In the genomic region with DNA sequence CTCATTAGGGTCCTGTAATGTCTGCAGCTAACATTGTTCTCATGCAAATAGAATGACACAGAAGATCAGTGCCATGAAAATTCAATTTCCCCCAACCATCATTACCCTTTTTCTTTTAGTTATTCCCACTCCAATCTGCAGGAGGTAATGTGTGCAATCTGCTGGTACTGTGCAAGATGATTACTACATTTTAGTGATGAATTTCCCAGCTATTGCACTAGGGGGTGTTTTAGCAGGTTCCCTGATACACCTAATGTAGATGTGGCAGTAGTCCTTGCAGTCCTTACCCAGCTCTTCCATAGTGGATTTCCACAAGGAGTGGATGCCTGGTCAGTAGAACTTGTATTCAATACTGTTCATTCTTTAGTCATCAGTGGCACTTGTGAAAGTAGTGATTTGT, we compare ENCODE assay signal across 21 cellular contexts.
DNase-seq lines count a peak whose midpoint lies in the region; ATAC-seq, FAIRE-seq and TF ChIP-seq lines count a peak whose summit lies in the region.
"Had no signal": no experiment of that assay in that cellular context is flagged by ENCODE, and none has a peak within 500 bp of the region (broad histone marks: within the 10 kb centered on the region; RNA-seq: fewer than 3 reads in every experiment).

No MANE protein-coding gene starts in this region.

- H2AFZ ChIP-seq in HepG2 (ENCODE audit: low read length) = no peak overlapping the region

- no peak for TF ChIP-seq EP300 in HepG2 (IDR thresholded peaks at IDR 0.05; ENCODE audit: low read depth in 2 of 2, low read length in 2 of 2)
- no peak for TF ChIP-seq EP300 in HepG2 (CRISPR knock-in tag; IDR thresholded peaks at IDR 0.05; ENCODE audit: borderline replicate concordance)

- H3K27me3 ChIP-seq in WERI-Rb-1 (ENCODE audit: insufficient read depth, low read depth, severe bottlenecking) (no peaks in the 10 kb centered on the region), HepG2 (ENCODE audit: control insufficient read depth in 1 of 2, insufficient read depth in 2 of 2, low read length in 2 of 2) (no peaks in the 10 kb centered on the region)
- H3K27me3 ChIP-seq: gastroesophageal sphincter, tibial artery had no signal

- no peaks in the 10 kb centered on the region for H3K79me2 ChIP-seq in HepG2 (ENCODE audit: insufficient read depth, low read length)

- peak; percentile 30 for DNase-seq in D341Med (ENCODE audit: low spot score)
- DNase-seq in HuH-7 (ENCODE audit: low spot score) = peak; percentile 4
- DNase-seq in WERI-Rb-1 = no peak
- peak; percentile 1 for DNase-seq in HepG2 (ENCODE audit: low spot score)
- no peak for DNase-seq in GM13976 (ENCODE audit: low spot score)
- DNase-seq: activated CD8-positive, alpha-beta memory T cell treated with anti-CD3 and anti-CD28 coated beads, Interleukin-2, amount 10 ng/mL, durations not matched to agents 7 days and 5 days; activated effector memory CD4-positive, alpha-beta T cell treated with anti-CD3 and anti-CD28 coated beads, Interleukin-2, amount 50 U/mL, for 16 hours; amniotic stem cell; lower lobe of right lung; naive B cell; NCI-H146; T-cell; tibial artery had no signal

- TF ChIP-seq POLR2A in HepG2 (IDR thresholded peaks at IDR 0.05; ENCODE audit: insufficient read depth in 1 of 2, low read depth in 2 of 2, low read length in 2 of 2) = no peak

- no peaks in the 10 kb centered on the region for H3K4me1 ChIP-seq in HepG2 (ENCODE audit: insufficient read depth, low read length)
- H3K4me1 ChIP-seq: gastroesophageal sphincter, lower lobe of right lung, prostate gland, tibial artery had no signal

- no peaks in the 10 kb centered on the region for H3K9me3 ChIP-seq in WERI-Rb-1 (ENCODE audit: severe bottlenecking)
- no peaks in the 10 kb centered on the region for H3K9me3 ChIP-seq in HepG2 (ENCODE audit: low read length)
- H3K9me3 ChIP-seq: gastroesophageal sphincter, lower lobe of right lung, prostate gland, tibial artery had no signal

- in situ Hi-C loops in HepG2 (cut with HindIII; ENCODE audit: extremely low pct_ligation_motif_present, low pct_unique_long_range_greater_than_20kb) = no loop called here
- in situ Hi-C loops in GM13976 (cut with MboI; ENCODE audit: low sequenced_read_pairs, unreplicated experiment) = no loop called here

- POLR2A ChIA-PET in HepG2 (lab: Yijun Ruan, JAX) = no interaction called here

- intact Hi-C loops in HepG2 (cut with micrococcal nuclease; ENCODE audit: unreplicated experiment) = no loop called here

- H3K36me3 ChIP-seq in WERI-Rb-1 = peaks cover 10% of the 10 kb centered on the region; the same call in 1 of the 2 replicates
- no peaks in the 10 kb centered on the region for H3K36me3 ChIP-seq in HepG2 (replicated peaks in 1 of 2; ENCODE audit: control insufficient read depth in 1 of 2, insufficient read depth in 2 of 2, low read length in 2 of 2)
- H3K36me3 ChIP-seq: gastroesophageal sphincter, lower lobe of right lung, prostate gland, tibial artery had no signal

- H4K20me1 ChIP-seq in HepG2 (ENCODE audit: insufficient read depth, low read length) = no peaks in the 10 kb centered on the region

- no peak overlapping the region for H3K4me3 ChIP-seq in WERI-Rb-1 (ENCODE audit: low read depth, low read length)
- no peak overlapping the region for H3K4me3 ChIP-seq in HepG2 (replicated peaks in 1 of 3; ENCODE audit: insufficient read depth in 1 of 3, low read depth in 2 of 3, low read length in 3 of 3)
- H3K4me3 ChIP-seq: gastroesophageal sphincter, lower lobe of right lung, prostate gland, tibial artery had no signal

- peak; percentile 86 for ATAC-seq in HepG2
- no peak for ATAC-seq in HG03342 (IDR thresholded peaks at IDR 0.05; ENCODE audit: unreplicated experiment)
- no peak for ATAC-seq in GM19463 (IDR thresholded peaks at IDR 0.05; ENCODE audit: unreplicated experiment)
- ATAC-seq in GM19397 (IDR thresholded peaks at IDR 0.05; ENCODE audit: unreplicated experiment) = no peak
- ATAC-seq: activated CD4-positive, CD25-positive, alpha-beta regulatory T cell treated with anti-CD3 and anti-CD28 coated beads, Interleukin-2, amount 50 U/mL, for 24 hours; activated CD8-positive, alpha-beta memory T cell treated with anti-CD3 and anti-CD28 coated beads, Interleukin-2, amount 10 ng/mL, durations not matched to agents 7 days and 5 days; gastroesophageal sphincter; lower lobe of right lung; stimulated activated effector memory CD8-positive, alpha-beta T cell treated with anti-CD3 and anti-CD28 coated beads, Interleukin-12 subunit alpha, Interleukin-12 subunit beta, amount 100 ng/mL, for 72 hours; T-cell had no signal

- TF ChIP-seq RAD21 in HepG2 (CRISPR knock-in tag; IDR thresholded peaks at IDR 0.05) = no peak

- CTCF ChIA-PET in HepG2 (lab: Yijun Ruan, JAX; ENCODE audit: low intra/inter-chr PET ratio, low total read pairs) = no interaction called here

- H3K9ac ChIP-seq in HepG2 (ENCODE audit: insufficient read depth, low read depth, low read length) = no peak overlapping the region

- H3K27ac ChIP-seq in WERI-Rb-1 (no peak overlapping the region), HepG2 (ENCODE audit: extremely low read length, insufficient read depth, low read length) (no peak overlapping the region)
- H3K27ac ChIP-seq: gastroesophageal sphincter, lower lobe of right lung, prostate gland, tibial artery had no signal

- no peak overlapping the region for H3K4me2 ChIP-seq in HepG2 (ENCODE audit: low read depth, low read length)

- TF ChIP-seq CTCF in WERI-Rb-1 (IDR thresholded peaks at IDR 0.05; ENCODE audit: low read depth, low read length) (peak; percentile 44), HepG2 (CRISPR knock-in tag; IDR thresholded peaks at IDR 0.05) (no peak), GM13976 (IDR thresholded peaks at IDR 0.05; ENCODE audit: borderline replicate concordance, control extremely low read depth, extremely low read depth, insufficient read depth, missing control alignments) (no peak)

- no peak for FAIRE-seq in HepG2 (lab: Jason Lieb, UNC)
- FAIRE-seq: GM18507 had no signal

- no TSS peak for BruUV-seq in HepG2 (replicated peaks; lab: Mats Ljungman, UMichigan)

TF ChIP-seq in HepG2, 621 proteins besides CTCF, POLR2A, EP300 and RAD21:
- no peak for TF ChIP-seq ZNF644 (CRISPR knock-in tag; IDR thresholded peaks at IDR 0.05; ENCODE audit: low read depth)
- TF ChIP-seq ZNF282 (IDR thresholded peaks at IDR 0.05; ENCODE audit: partially characterized antibody) = no peak
- no peak for TF ChIP-seq PHF8 (CRISPR knock-in tag; IDR thresholded peaks at IDR 0.05)
- no peak for TF ChIP-seq ZNF317 (CRISPR knock-in tag; IDR thresholded peaks at IDR 0.05)
- no peak for TF ChIP-seq ZNF7 (CRISPR knock-in tag; IDR thresholded peaks at IDR 0.05)
- no peak for TF ChIP-seq BHLHE40 (IDR thresholded peaks at IDR 0.05; ENCODE audit: low read length)
- TF ChIP-seq NR2F2 (IDR thresholded peaks at IDR 0.05; ENCODE audit: borderline replicate concordance, low read depth) = no peak

Comparison
In these comparisons a context has a peak if more than half of its experiments do, and no peak if none do; other contexts are left out.
1. DNase-seq: peak in D341Med (single experiment), HuH-7 (single experiment) and HepG2 (single experiment); none in WERI-Rb-1 (single experiment) and GM13976 (single experiment).